ENCODE assay signal across 38 cellular contexts in the genomic region with DNA sequence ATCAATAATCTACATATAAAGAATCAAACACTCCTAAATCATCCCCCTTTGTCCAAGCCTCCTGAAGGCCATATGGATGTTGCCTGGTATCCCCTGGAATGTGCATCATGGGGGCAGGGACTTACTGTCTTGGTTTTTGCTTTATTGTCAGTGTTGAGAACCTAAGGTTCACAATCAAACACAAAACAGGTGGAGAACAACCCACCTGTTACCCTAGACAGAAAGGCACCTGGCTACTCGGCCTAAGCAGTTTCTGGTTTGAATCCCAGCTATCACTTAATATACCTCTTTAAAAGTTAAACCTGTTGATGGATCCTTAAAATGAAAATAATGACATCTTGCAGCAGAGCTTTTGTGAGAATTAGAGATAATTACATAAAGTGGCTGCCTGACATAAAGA.
"Had no signal": no experiment of that assay in that cellular context is flagged by ENCODE, and none has a peak within 500 bp of the region (broad histone marks: within the 10 kb centered on the region; RNA-seq: fewer than 3 reads in every experiment).

No MANE protein-coding gene starts in this region.

- H3K4me1 Mint-ChIP-seq: activated B cell treated with CpG ODN at 0.5 μM for 24 hours; activated CD4-positive, alpha-beta T cell treated with anti-CD3 and anti-CD28 coated beads, Interleukin-2, amount 10 ng/mL, durations not matched to agents 24 days and 14 days; activated naive CD8-positive, alpha-beta T cell treated with anti-CD3 and anti-CD28 coated beads for 36 hours; activated T-helper 17 cell treated with anti-CD3 and anti-CD28 coated beads, Interleukin-2, amount 50 U/mL, for 72 hours; central memory CD8-positive, alpha-beta T cell had no signal

- H3K36me3 ChIP-seq: adrenal gland, cardiac muscle cell, colonic mucosa had no signal

- DNase-seq: activated B cell treated with CpG ODN at 0.5 μM for 24 hours; activated CD4-positive, alpha-beta memory T cell treated with anti-CD3 and anti-CD28 coated beads for 36 hours; activated CD4-positive, alpha-beta T cell treated with anti-CD3 and anti-CD28 coated beads for 4 hours; activated CD4-positive, alpha-beta T cell treated with anti-CD3 and anti-CD28 coated beads, Interleukin-2, amount 10 ng/mL, durations not matched to agents 24 days and 14 days; activated CD4-positive, alpha-beta T cell treated with anti-CD3 and anti-CD28 coated beads, Interleukin-2, amount 50 U/mL, for 1 hour; activated CD4-positive, alpha-beta T cell treated with anti-CD3 and anti-CD28 coated beads, Interleukin-2, amount 50 U/mL, for 4 hours; activated CD4-positive, CD25-positive, alpha-beta regulatory T cell treated with anti-CD3 and anti-CD28 coated beads, Interleukin-2, amount 50 U/mL, for 72 hours; activated CD8-positive, alpha-beta memory T cell treated with anti-CD3 and anti-CD28 coated beads, Interleukin-2, amount 50 U/mL, for 4 hours; activated CD8-positive, alpha-beta T cell treated with anti-CD3 and anti-CD28 coated beads for 36 hours; activated effector memory CD4-positive, alpha-beta T cell treated with anti-CD3 and anti-CD28 coated beads, Interleukin-2, amount 50 U/mL, for 16 hours; activated gamma-delta T cell treated with Interleukin-2 at 50 U/mL for 16 hours; activated naive CD4-positive, alpha-beta T cell; activated naive CD4-positive, alpha-beta T cell treated with anti-CD3 and anti-CD28 coated beads for 36 hours; activated naive CD4-positive, alpha-beta T cell treated with anti-CD3 and anti-CD28 coated beads, Interleukin-2, amount 50 U/mL, for 16 hours; activated naive CD8-positive, alpha-beta T cell treated with anti-CD3 and anti-CD28 coated beads for 36 hours; activated T-cell treated with anti-CD3 and anti-CD28 coated beads for 4 hours; activated T-cell treated with anti-CD3 and anti-CD28 coated beads, Interleukin-2, amount 50 U/mL, for 1 hour; activated T-cell treated with anti-CD3 and anti-CD28 coated beads, Interleukin-2, amount 50 U/mL, for 4 hours; activated T-cell treated with anti-CD3 and anti-CD28 coated beads, Interleukin-2, amount 50 U/mL, for 72 hours; adrenal gland; amniotic stem cell; aorta; body of pancreas; caudate nucleus; cerebellar nuclear complex; colonic mucosa; cortex of kidney; T-helper 9 cell had no signal

- H3K4me1 ChIP-seq: adrenal gland, colonic mucosa had no signal

- H3K27me3 Mint-ChIP-seq: activated B cell treated with CpG ODN at 0.5 μM for 24 hours; activated CD4-positive, alpha-beta memory T cell treated with anti-CD3 and anti-CD28 coated beads for 36 hours; activated CD4-positive, alpha-beta T cell treated with anti-CD3 and anti-CD28 coated beads, Interleukin-2, amount 10 ng/mL, durations not matched to agents 24 days and 14 days; activated CD8-positive, alpha-beta T cell treated with anti-CD3 and anti-CD28 coated beads for 36 hours; activated naive CD8-positive, alpha-beta T cell treated with anti-CD3 and anti-CD28 coated beads for 36 hours; activated T-helper 17 cell treated with anti-CD3 and anti-CD28 coated beads, Interleukin-2, amount 50 U/mL, for 72 hours; central memory CD8-positive, alpha-beta T cell had no signal

- ATAC-seq: activated CD8-positive, alpha-beta T cell treated with anti-CD3 and anti-CD28 coated beads for 36 hours; activated naive CD4-positive, alpha-beta T cell treated with anti-CD3 and anti-CD28 coated beads, Interleukin-2, amount 50 U/mL, for 72 hours; activated T-cell treated with anti-CD3 and anti-CD28 coated beads, Interleukin-2, amount 50 U/mL, for 4 hours; activated T-cell treated with anti-CD3 and anti-CD28 coated beads, Interleukin-2, amount 50 U/mL, for 72 hours; activated T-helper 17 cell treated with anti-CD3 and anti-CD28 coated beads, Interleukin-2, amount 50 U/mL, for 72 hours; body of pancreas had no signal

- FAIRE-seq: astrocyte, bronchial epithelial cell, TTC549 had no signal

- H3K27ac ChIP-seq: adrenal gland, body of pancreas, cardiac muscle cell, colonic mucosa, VCaP had no signal

- H3K9me3 Mint-ChIP-seq: activated CD4-positive, alpha-beta memory T cell treated with anti-CD3 and anti-CD28 coated beads for 36 hours; activated CD8-positive, alpha-beta T cell treated with anti-CD3 and anti-CD28 coated beads for 36 hours; activated naive CD8-positive, alpha-beta T cell treated with anti-CD3 and anti-CD28 coated beads for 36 hours had no signal

- H3K4me3 Mint-ChIP-seq: activated B cell treated with CpG ODN at 0.5 μM for 24 hours; activated CD4-positive, alpha-beta memory T cell treated with anti-CD3 and anti-CD28 coated beads for 36 hours; activated CD4-positive, alpha-beta T cell treated with anti-CD3 and anti-CD28 coated beads, Interleukin-2, amount 10 ng/mL, durations not matched to agents 24 days and 14 days; activated CD8-positive, alpha-beta T cell treated with anti-CD3 and anti-CD28 coated beads for 36 hours; activated naive CD4-positive, alpha-beta T cell treated with anti-CD3 and anti-CD28 coated beads for 36 hours; activated naive CD8-positive, alpha-beta T cell treated with anti-CD3 and anti-CD28 coated beads for 36 hours; activated T-cell treated with anti-CD3 and anti-CD28 coated beads, Interleukin-2, amount 50 U/mL, for 4 hours; activated T-cell treated with anti-CD3 and anti-CD28 coated beads, Interleukin-2, amount 50 U/mL, for 72 hours; activated T-helper 1 cell treated with anti-CD3 and anti-CD28 coated beads, Interleukin-12 subunit alpha, Interleukin-12 subunit beta, Interleukin-2, Interleukin-4 antibody, amounts not matched to agents 30 ng/mL and 10 ng/mL and 1 ng/mL, durations not matched to agents 14 hours and 24 hours and 36 hours; activated T-helper 17 cell treated with anti-CD3 and anti-CD28 coated beads, Interleukin-2, amount 50 U/mL, for 72 hours; central memory CD8-positive, alpha-beta T cell; T-helper 2 cell treated with Interferon-gamma antibody and Interleukin-4, amounts not matched to agents 5 μg/mL and 100 μg/mL, for 36 hours had no signal

- H3K9me3 ChIP-seq: adrenal gland, body of pancreas, colonic mucosa had no signal

- H3K4me3 ChIP-seq: adrenal gland, body of pancreas, cardiac muscle cell, colonic mucosa had no signal

- H3K36me3 Mint-ChIP-seq: activated CD4-positive, alpha-beta memory T cell treated with anti-CD3 and anti-CD28 coated beads for 36 hours; activated naive CD4-positive, alpha-beta T cell treated with anti-CD3 and anti-CD28 coated beads, Interleukin-2, amount 50 U/mL, for 72 hours; activated naive CD8-positive, alpha-beta T cell treated with anti-CD3 and anti-CD28 coated beads for 36 hours had no signal

- H3K27me3 ChIP-seq: body of pancreas, cardiac muscle cell, colonic mucosa had no signal

- H3K27ac Mint-ChIP-seq: activated B cell treated with CpG ODN at 0.5 μM for 24 hours; activated CD4-positive, alpha-beta memory T cell treated with anti-CD3 and anti-CD28 coated beads for 36 hours; activated CD4-positive, alpha-beta T cell treated with anti-CD3 and anti-CD28 coated beads, Interleukin-2, amount 10 ng/mL, durations not matched to agents 24 days and 14 days; activated CD8-positive, alpha-beta T cell treated with anti-CD3 and anti-CD28 coated beads for 36 hours; activated naive CD4-positive, alpha-beta T cell treated with anti-CD3 and anti-CD28 coated beads for 36 hours; activated naive CD4-positive, alpha-beta T cell treated with anti-CD3 and anti-CD28 coated beads, Interleukin-2, amount 50 U/mL, for 72 hours; activated naive CD8-positive, alpha-beta T cell treated with anti-CD3 and anti-CD28 coated beads for 36 hours; activated T-cell treated with anti-CD3 and anti-CD28 coated beads, Interleukin-2, amount 50 U/mL, for 72 hours; activated T-helper 1 cell treated with anti-CD3 and anti-CD28 coated beads, Interleukin-12 subunit alpha, Interleukin-12 subunit beta, Interleukin-2, Interleukin-4 antibody, amounts not matched to agents 30 ng/mL and 10 ng/mL and 1 ng/mL, durations not matched to agents 14 hours and 24 hours and 36 hours; activated T-helper 17 cell treated with anti-CD3 and anti-CD28 coated beads, Interleukin-2, amount 50 U/mL, for 72 hours; T-helper 2 cell treated with Interferon-gamma antibody and Interleukin-4, amounts not matched to agents 5 μg/mL and 100 μg/mL, for 36 hours had no signal
